ENCODE assay signal across 8 cellular contexts in the genomic region with DNA sequence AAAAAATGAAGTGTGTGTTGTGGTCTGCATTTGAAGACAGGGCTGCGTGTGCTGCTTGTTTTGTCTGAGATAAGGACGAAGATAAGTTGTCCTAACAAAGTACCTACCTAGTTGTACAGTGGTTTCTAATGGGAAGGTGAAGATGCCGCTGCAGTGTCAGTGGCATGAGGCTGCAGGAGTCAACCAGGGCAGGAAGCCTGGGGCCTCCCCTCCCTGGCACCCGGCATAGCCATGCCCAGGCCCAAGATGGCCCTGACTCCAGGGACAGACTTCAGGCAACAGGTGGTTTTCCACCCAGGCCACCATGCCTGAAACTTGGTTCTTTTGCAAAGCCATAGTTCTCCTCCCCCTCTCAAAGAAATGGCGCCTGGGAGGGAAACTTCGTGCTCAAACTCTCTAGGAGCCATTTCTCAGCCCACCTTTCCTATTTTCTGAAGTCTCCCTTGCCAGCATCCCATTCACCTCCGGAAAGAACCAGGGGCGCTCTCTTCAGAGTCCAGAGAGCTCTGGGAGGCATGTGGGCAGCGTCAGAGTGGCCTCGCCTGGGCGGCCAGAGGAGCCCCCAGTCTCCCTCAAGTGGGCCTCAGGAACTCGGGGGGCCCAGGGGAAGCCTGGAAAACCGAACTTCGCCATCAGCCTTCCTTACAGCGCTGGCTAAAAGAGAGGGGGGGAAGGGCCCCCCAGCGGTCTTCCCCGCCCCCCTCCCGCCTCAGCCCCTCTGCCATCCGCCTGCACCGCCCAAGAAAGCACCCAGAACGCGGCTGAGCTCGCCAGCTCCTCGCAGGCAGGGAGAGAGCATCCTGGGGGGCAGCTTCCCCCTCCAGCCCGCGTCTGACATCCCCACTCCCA. TPM values are rescaled to one million over a fixed set of nuclear protein-coding genes. Genes with fewer than 3 reads are reported as not detected.
DNase-seq lines count a peak whose midpoint lies in the region; ATAC-seq and TF ChIP-seq lines count a peak whose summit lies in the region.

No MANE protein-coding gene starts in this region.

- H3F3A ChIP-seq in PC-3 (ENCODE audit: low read length, unreplicated experiment) = peaks cover 32% of the 10 kb centered on the region

- peaks cover 0 to 6% of the 10 kb centered on the region in 2 donors for H3K36me3 Mint-ChIP-seq in CD4-positive, alpha-beta memory T cell
- H3K36me3 Mint-ChIP-seq in stimulated activated naive B cell treated with anti-CD40 and anti-IgM and Interleukin-4, amounts not matched to agents 10 μg/mL and 1 μg/mL and 100 μg/mL, for 72 hours = peaks cover 12 to 13% of the 10 kb centered on the region in 2 donors

- BruUV-seq in PC-3 (replicated peaks; lab: Mats Ljungman, UMichigan) = TSS peak; percentile 47

- peak overlapping the region; percentile 83 for H3K9ac ChIP-seq in PC-3 (ENCODE audit: low read length)

- H3K4me3 ChIP-seq in CD4-positive, alpha-beta memory T cell (ENCODE audit: low read length in 2 of 2) = peak overlapping the region; percentile 50 to 90
- H3K4me3 ChIP-seq in PC-3 (ENCODE audit: low read length) (peak overlapping the region; percentile 74), astrocyte of the cerebellum (ENCODE audit: low read depth, low read length) (peak overlapping the region; percentile 80), lower leg skin (ENCODE audit: low read depth, poor library complexity, severe bottlenecking) (peak overlapping the region; percentile 67)

- no peaks in the 10 kb centered on the region for H3K36me3 ChIP-seq in CD4-positive, alpha-beta memory T cell (ENCODE audit: insufficient read depth, low read length)
- no peaks in the 10 kb centered on the region for H3K36me3 ChIP-seq in PC-3 (ENCODE audit: low read depth, low read length)

- H3K4me3 Mint-ChIP-seq in CD4-positive, alpha-beta memory T cell = peak overlapping the region; percentile 68 to 89 (median 84)
- peak overlapping the region; percentile 97 to 99 for H3K4me3 Mint-ChIP-seq in stimulated activated naive B cell treated with anti-CD40 and anti-IgM and Interleukin-4, amounts not matched to agents 10 μg/mL and 1 μg/mL and 100 μg/mL, for 72 hours

- no peak for TF ChIP-seq POLR2A in lower leg skin (IDR thresholded peaks at IDR 0.05)

- peaks cover 49% of the 10 kb centered on the region for H3K4me1 ChIP-seq in CD4-positive, alpha-beta memory T cell (ENCODE audit: insufficient read depth, low read length)
- H3K4me1 ChIP-seq in PC-3 (ENCODE audit: insufficient read depth, low read length) = peaks cover 56% of the 10 kb centered on the region

- 41 to 44% methylated on average over 23 to 25 of the region's 26 CpGs for WGBS in lower leg skin, 2 donors

- no peaks in the 10 kb centered on the region for H3K27me3 Mint-ChIP-seq in CD4-positive, alpha-beta memory T cell
- no peaks in the 10 kb centered on the region for H3K27me3 Mint-ChIP-seq in stimulated activated naive B cell treated with anti-CD40 and anti-IgM and Interleukin-4, amounts not matched to agents 10 μg/mL and 1 μg/mL and 100 μg/mL, for 72 hours

- peak overlapping the region; percentile 84 for H2AFZ ChIP-seq in PC-3 (ENCODE audit: low read length)

- ATAC-seq in PC-3 (no peak), HG02884 (IDR thresholded peaks at IDR 0.05; ENCODE audit: unreplicated experiment) (no peak)
- ATAC-seq in stimulated activated naive B cell treated with anti-CD40 and anti-IgM and Interleukin-4, amounts not matched to agents 10 μg/mL and 1 μg/mL and 100 μg/mL, for 72 hours (replicated peaks) = no peak

- POLR2A ChIA-PET in CD4-positive, alpha-beta memory T cell (lab: Charles Lee; ENCODE audit: partially characterized antibody) = interaction anchor here (0.6 to 6.0 kb wide), 13 partner anchors 74 to 868 kb away, joined by 3 to 58 read pairs (median 3); a partner anchor contains a TSS
- POLR2A ChIA-PET in PC-3 (lab: Charles Lee; ENCODE audit: unreplicated experiment) = interaction anchor here (0.6 to 0.7 kb wide), 2 partner anchors 181 to 661 kb away, joined by 3 read pairs; no protein-coding TSS in a partner anchor

- in situ Hi-C loops in astrocyte of the cerebellum (cut with HindIII; ENCODE audit: low sequenced_read_pairs) = no loop called here

- H3K9me2 ChIP-seq in PC-3 (replicated peaks; ENCODE audit: low read length) = no peaks in the 10 kb centered on the region

- TF ChIP-seq CTCF in PC-3 (conservative IDR thresholded peaks at IDR 0.05; ENCODE audit: low read depth, low read length) (no peak), astrocyte of the cerebellum (IDR thresholded peaks at IDR 0.05; ENCODE audit: low read depth, low read length, missing control alignments) (no peak), lower leg skin (IDR thresholded peaks at IDR 0.05) (no peak)

- CTCF ChIA-PET in CD4-positive, alpha-beta memory T cell (lab: Charles Lee; ENCODE audit: partially characterized antibody) = interaction anchor here (0.6 to 1.4 kb wide), 6 partner anchors 13 to 580 kb away, joined by 3 to 5 read pairs (median 4); a partner anchor contains a TSS
- CTCF ChIA-PET in PC-3 (lab: Charles Lee) = interaction anchor here (0.6 to 1.9 kb wide), 3 partner anchors 71 to 195 kb away, joined by 3 to 7 read pairs (median 3); no protein-coding TSS in a partner anchor

- H3K9me3 ChIP-seq in CD4-positive, alpha-beta memory T cell (ENCODE audit: control insufficient read depth in 1 of 2, low read length in 2 of 2) = no peaks in the 10 kb centered on the region
- H3K9me3 ChIP-seq in PC-3 (ENCODE audit: low read length) = no peaks in the 10 kb centered on the region

- H4K20me1 ChIP-seq in PC-3 (ENCODE audit: low read length) = peaks cover 14% of the 10 kb centered on the region

- peak overlapping the region; percentile 69 to 93 (median 85) for H3K27ac Mint-ChIP-seq in CD4-positive, alpha-beta memory T cell
- H3K27ac Mint-ChIP-seq in stimulated activated naive B cell treated with anti-CD40 and anti-IgM and Interleukin-4, amounts not matched to agents 10 μg/mL and 1 μg/mL and 100 μg/mL, for 72 hours = peak overlapping the region; percentile 95

- peak overlapping the region; percentile 61 for H3K27ac ChIP-seq in CD4-positive, alpha-beta memory T cell (ENCODE audit: low read depth, low read length)
- peak overlapping the region; percentile 75 for H3K27ac ChIP-seq in PC-3 (ENCODE audit: low read length)

- H3K79me2 ChIP-seq in PC-3 (ENCODE audit: low read length) = peaks cover 30% of the 10 kb centered on the region

- peak; percentile 32 to 54 (median 39) for DNase-seq in CD4-positive, alpha-beta memory T cell
- DNase-seq in PC-3 = no peak
- no peak for DNase-seq in astrocyte of the cerebellum (ENCODE audit: low read depth)
- peak in 1 of 2 donors; percentile 88 for DNase-seq in lower leg skin (ENCODE audit: low spot score in 2 of 2)
- no peak for DNase-seq in stimulated activated naive B cell treated with anti-CD40 and anti-IgM and Interleukin-4, amounts not matched to agents 10 μg/mL and 1 μg/mL and 100 μg/mL, for 72 hours
- no peak for DNase-seq in HK-2 (ENCODE audit: unreplicated experiment)
- no peak for DNase-seq in CD1c-positive myeloid dendritic cell (ENCODE audit: extremely low spot score)

- H3K4me1 Mint-ChIP-seq in CD4-positive, alpha-beta memory T cell = peaks cover 49 to 68% (median 53%) of the 10 kb centered on the region in 4 donors
- H3K4me1 Mint-ChIP-seq in stimulated activated naive B cell treated with anti-CD40 and anti-IgM and Interleukin-4, amounts not matched to agents 10 μg/mL and 1 μg/mL and 100 μg/mL, for 72 hours = peaks cover 24 to 40% of the 10 kb centered on the region in 2 donors

- no peaks in the 10 kb centered on the region for H3K27me3 ChIP-seq in CD4-positive, alpha-beta memory T cell (ENCODE audit: insufficient read depth, low read length)
- H3K27me3 ChIP-seq in PC-3 (ENCODE audit: low read length) = no peaks in the 10 kb centered on the region

- H3K9me3 Mint-ChIP-seq in CD4-positive, alpha-beta memory T cell = peaks cover 0 to 5% (median 0%) of the 10 kb centered on the region in 8 donors
- peaks cover 0 to 6% of the 10 kb centered on the region in 2 donors for H3K9me3 Mint-ChIP-seq in stimulated activated naive B cell treated with anti-CD40 and anti-IgM and Interleukin-4, amounts not matched to agents 10 μg/mL and 1 μg/mL and 100 μg/mL, for 72 hours

- H3K4me2 ChIP-seq in PC-3 (ENCODE audit: low read length) = peak overlapping the region; percentile 86

- intact Hi-C loops in CD4-positive, alpha-beta memory T cell (cut with micrococcal nuclease) = loop anchor here (1.0 to 10.0 kb wide), 6 partner anchors 85 to 1577 kb away; a partner anchor contains a TSS
- intact Hi-C loops in PC-3 (cut with micrococcal nuclease) = loop anchor here (5.0 to 10.0 kb wide), 3 partner anchors 142 to 580 kb away; a partner anchor contains a TSS
- intact Hi-C loops in lower leg skin (cut with DNase I; ENCODE audit: low total_unique reads) = no loop called here

RNA-seq across cellular contexts. Expression of a gene that starts 2.0 kb away (rescaled TPM):
- total RNA-seq in CD4-positive, alpha-beta memory T cell = 10 to 100 TPM; 63.6 to 63.9 TPM
- 10 to 100 TPM; 10.9 to 41.3 TPM for polyA plus RNA-seq in CD4-positive, alpha-beta memory T cell
- total RNA-seq in PC-3 (2014; rRNA removed) = 83.0 and 94.5 TPM in 2 replicates
- total RNA-seq in lower leg skin = 10 to 100 TPM; 17.2 to 40.1 (median 34.5) TPM

Comparison
In these comparisons a context has a peak if more than half of its experiments do, and no peak if none do; other contexts are left out.
1. DNase-seq: peak in CD4-positive, alpha-beta memory T cell (5 of 5); none in PC-3 (single experiment), astrocyte of the cerebellum (single experiment), stimulated activated naive B cell treated with anti-CD40 and anti-IgM and Interleukin-4, amounts not matched to agents 10 μg/mL and 1 μg/mL and 100 μg/mL, for 72 hours (single experiment), HK-2 (single experiment) and CD1c-positive myeloid dendritic cell (single experiment).
2. Peak in every context shown above with its lines, with median percentiles within 50 percentile points of each other: H3K4me3 ChIP-seq.